9 cellular contexts compared by ENCODE assay signal in the genomic region with DNA sequence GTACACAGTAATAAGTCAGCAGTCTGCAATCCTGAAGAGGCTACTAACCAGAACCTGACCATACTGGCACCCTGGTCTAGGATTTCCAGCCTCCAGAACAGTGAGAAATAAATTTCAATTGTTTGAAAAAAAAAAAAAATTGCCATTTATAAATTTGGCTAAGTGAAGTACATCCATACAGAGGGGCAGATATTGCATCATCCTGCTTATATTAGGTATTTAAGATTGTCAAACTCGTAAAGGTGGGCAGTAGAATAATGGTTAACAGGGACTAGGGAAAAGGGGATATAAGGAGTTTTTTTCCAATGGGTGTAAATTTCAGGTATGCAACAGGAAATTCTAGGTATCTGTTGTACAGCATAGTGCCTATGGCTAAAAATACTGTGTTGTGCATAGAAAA.
"Had no signal": no experiment of that assay in that cellular context is flagged by ENCODE, and none has a peak within 500 bp of the region (broad histone marks: within the 10 kb centered on the region; RNA-seq: fewer than 3 reads in every experiment).

No MANE protein-coding gene starts in this region.

- H3K36me3 ChIP-seq: HAP-1 had no signal

- H3K9ac ChIP-seq: GM23248, KMS-11 had no signal

- H3K4me1 ChIP-seq: HAP-1 had no signal

- H3K36me3 Mint-ChIP-seq: IgD-negative memory B cell had no signal

- H3K4me2 ChIP-seq: KMS-11 had no signal

- FAIRE-seq: HTR-8/SVneo had no signal

- DNase-seq: GM23248, GOT3, H7, Karpas-422, KBM-7 had no signal

- H3K27me3 Mint-ChIP-seq: IgD-negative memory B cell had no signal

- H3K4me1 Mint-ChIP-seq: IgD-negative memory B cell had no signal

- H3K4me3 ChIP-seq: GM23248, HAP-1 had no signal

- H3K27ac ChIP-seq: GM23248, KMS-11 had no signal

- H3K9me3 ChIP-seq: HAP-1 had no signal

- H2AFZ ChIP-seq: GM23248 had no signal

- H3K27ac Mint-ChIP-seq: IgD-negative memory B cell had no signal
